ENCODE assay signal across 11 cellular contexts in the genomic region with DNA sequence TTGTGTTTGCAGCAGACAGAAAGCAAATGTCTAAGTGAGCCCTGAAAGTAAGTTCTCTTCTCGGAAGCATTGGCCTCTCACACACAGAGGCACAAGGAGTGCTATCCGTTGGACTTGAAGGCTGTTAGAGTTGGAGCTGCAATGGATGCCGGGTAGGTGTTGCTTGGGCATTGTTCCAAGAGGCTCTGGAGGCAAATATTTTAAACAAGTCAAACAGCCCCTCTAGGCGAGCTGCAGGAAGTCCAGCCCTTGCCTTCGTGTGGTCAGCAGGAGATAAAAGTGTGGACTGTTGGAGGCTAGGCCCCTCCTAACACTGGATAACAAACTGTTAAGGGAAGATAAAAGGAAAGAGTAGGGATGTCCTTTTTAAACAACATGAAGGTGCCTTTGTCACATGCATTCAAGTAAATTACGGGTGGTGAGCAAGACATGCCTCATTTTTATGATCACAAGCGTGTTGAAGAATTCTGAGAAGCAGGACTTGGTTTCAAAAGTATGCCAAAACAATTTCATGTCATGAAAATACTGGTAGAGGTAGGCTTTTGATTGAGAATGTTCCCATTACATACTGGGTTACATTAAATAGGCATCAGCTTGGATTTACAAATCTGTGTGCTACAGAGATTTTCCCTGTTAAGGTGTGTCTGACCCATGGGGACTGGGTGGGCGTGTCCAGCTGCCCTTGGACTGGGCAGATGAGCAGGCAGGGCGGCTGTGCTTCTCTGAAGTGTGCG. TPM values are rescaled to one million over a fixed set of nuclear protein-coding genes. Genes with fewer than 3 reads are reported as not detected.
A peak's percentile ranks its signal among the peaks of the same experiment; 100 is the strongest.
DNase-seq lines count a peak whose midpoint lies in the region; ATAC-seq and TF ChIP-seq lines count a peak whose summit lies in the region.
"Had no signal": no experiment of that assay in that cellular context is flagged by ENCODE, and none has a peak within 500 bp of the region (broad histone marks: within the 10 kb centered on the region; RNA-seq: fewer than 3 reads in every experiment).

No MANE protein-coding gene starts in this region.

- no peak overlapping the region for H3K9ac ChIP-seq in SK-N-MC (ENCODE audit: insufficient read length)

- intact Hi-C loops in heart left ventricle (cut with DNase I): no loop called here

- no peak for TF ChIP-seq CTCF in heart left ventricle (IDR thresholded peaks at IDR 0.05)

- peak in 3 of 4 donors; percentile 16 to 32 (median 25) for ATAC-seq in heart left ventricle

- TF ChIP-seq POLR2A in heart left ventricle (IDR thresholded peaks at IDR 0.05): no peak

- H3K9me3 ChIP-seq in SK-N-MC (ENCODE audit: low read depth, low read length) (no peaks in the 10 kb centered on the region), heart left ventricle (no peaks in the 10 kb centered on the region)

- 49 to 54% (median 52%) methylated on average over 10 of the region's 10 CpGs for WGBS in heart left ventricle, 4 donors

- peaks cover 18 to 95% (median 71%) of the 10 kb centered on the region in 12 donors for H3K4me1 ChIP-seq in heart left ventricle

- H3K27ac ChIP-seq in SK-N-MC (peak overlapping the region; percentile 62), heart left ventricle (peak overlapping the region in 7 of 12 donors; percentile 0 to 68 (median 26))

- no peaks in the 10 kb centered on the region for H3K27me3 ChIP-seq in heart left ventricle

- DNase-seq in EL (peak; percentile 32), SK-N-MC (ENCODE audit: low read depth, low spot score) (no peak), heart left ventricle (no peak), renal cortical epithelial cell (ENCODE audit: low read depth) (peak; percentile 40), NOMO-1 treated with DMSO at 0.1 percent for 48 hours (lab: John Stamatoyannopoulos, UW; ENCODE audit: unreplicated experiment) (no peak), NK-92 (lab: John Stamatoyannopoulos, UW; ENCODE audit: unreplicated experiment) (no peak), cerebellum (ENCODE audit: low spot score) (no peak), DMS 273 treated with DMSO at 0.1 percent for 48 hours (lab: John Stamatoyannopoulos, UW) (no peak)
- DNase-seq: activated CD4-positive, alpha-beta T cell treated with anti-CD3 and anti-CD28 coated beads, Interleukin-2, amount 50 U/mL, for 48 hours; anterior cingulate cortex had no signal

- H3K4me3 ChIP-seq in SK-N-MC (no peak overlapping the region), heart left ventricle (no peak overlapping the region)

- H3K36me3 ChIP-seq in SK-N-MC (ENCODE audit: insufficient read depth, low read length) (peaks cover 4% of the 10 kb centered on the region; the same call in 1 of the 2 replicates), heart left ventricle (peaks cover 0 to 4% (median 0%) of the 10 kb centered on the region in 9 donors)

RNA-seq across cellular contexts. Expression of gene RREB1, which starts 57.4 kb away (rescaled TPM):
- 10 to 100 TPM; 28.6 to 49.4 (median 40.1) TPM for total RNA-seq in heart left ventricle
- polyA plus RNA-seq in heart left ventricle: 1 to 10 TPM; 8.7 to 9.1 TPM
- total RNA-seq in renal cortical epithelial cell: 13.5 and 42.6 TPM in 2 replicates
- 7.6 TPM for total RNA-seq in cerebellum
- polyA plus RNA-seq: neural cell had no signal

Comparison
In these comparisons a context has a peak if more than half of its experiments do, and no peak if none do; other contexts are left out.
1. DNase-seq: peak in EL (single experiment) and renal cortical epithelial cell (single experiment); none in SK-N-MC (single experiment), heart left ventricle (0 of 5), NOMO-1 treated with DMSO at 0.1 percent for 48 hours (single experiment), NK-92 (single experiment), cerebellum (single experiment) and DMS 273 treated with DMSO at 0.1 percent for 48 hours (single experiment).